30 cellular contexts compared by ENCODE assay signal in the genomic region with DNA sequence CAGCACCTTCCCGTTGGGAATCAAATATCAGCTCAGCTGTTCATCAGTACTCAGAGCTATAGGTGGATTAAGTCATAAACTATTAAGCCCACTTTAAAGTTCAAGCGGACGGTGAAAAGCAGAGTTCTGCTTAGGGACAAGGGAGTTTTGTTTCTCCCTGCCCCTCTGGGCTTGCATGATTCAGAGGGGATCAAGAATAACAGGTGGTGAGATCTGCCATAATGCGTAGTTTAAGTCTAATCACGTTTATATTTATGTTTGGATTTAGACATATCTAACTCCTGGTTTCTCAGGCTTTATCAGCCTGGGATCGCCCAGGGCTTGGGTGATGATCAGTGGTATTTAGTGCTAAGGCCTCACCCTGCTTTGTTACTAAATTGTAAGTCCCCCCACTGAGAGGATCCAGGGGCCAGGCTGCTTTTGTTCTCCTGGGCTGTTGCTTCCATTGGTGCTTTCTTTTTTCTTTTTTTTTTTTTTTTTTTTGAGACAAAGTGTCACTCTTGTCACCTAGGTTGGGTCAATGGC.
"Had no signal": no experiment of that assay in that cellular context is flagged by ENCODE, and none has a peak within 500 bp of the region (broad histone marks: within the 10 kb centered on the region; RNA-seq: fewer than 3 reads in every experiment).

No MANE protein-coding gene starts in this region.

- H3K36me3 ChIP-seq: ascending aorta, cardiac muscle cell had no signal

- H3K27ac ChIP-seq: ascending aorta, cardiac muscle cell, VCaP had no signal

- H3K4me1 ChIP-seq: ascending aorta had no signal

- H3K9me3 ChIP-seq: ascending aorta had no signal

- H3K27me3 ChIP-seq: ascending aorta, cardiac muscle cell had no signal

- H3K4me3 ChIP-seq: ascending aorta, cardiac muscle cell had no signal

- ATAC-seq: activated CD4-positive, alpha-beta T cell treated with anti-CD3 and anti-CD28 coated beads for 36 hours; activated CD4-positive, CD25-positive, alpha-beta regulatory T cell treated with anti-CD3 and anti-CD28 coated beads, Interleukin-2, amount 50 U/mL, for 24 hours; activated CD8-positive, alpha-beta memory T cell treated with anti-CD3 and anti-CD28 coated beads, Interleukin-2, amount 10 ng/mL, durations not matched to agents 7 days and 5 days; activated CD8-positive, alpha-beta T cell treated with anti-CD3 and anti-CD28 coated beads, Interleukin-2, amount 10 ng/mL, durations not matched to agents 7 days and 5 days; activated naive CD8-positive, alpha-beta T cell treated with anti-CD3 and anti-CD28 coated beads, Interleukin-2, amount 50 U/mL, for 24 hours; WTC11 had no signal

- DNase-seq: activated CD4-positive, alpha-beta memory T cell treated with anti-CD3 and anti-CD28 coated beads, Interleukin-2, amount 10 ng/mL, durations not matched to agents 7 days and 5 days; activated CD4-positive, alpha-beta T cell treated with anti-CD3 and anti-CD28 coated beads for 1 hour; activated CD4-positive, alpha-beta T cell treated with anti-CD3 and anti-CD28 coated beads for 36 hours; activated CD4-positive, alpha-beta T cell treated with anti-CD3 and anti-CD28 coated beads for 48 hours; activated CD4-positive, alpha-beta T cell treated with anti-CD3 and anti-CD28 coated beads, Interleukin-2, amount 10 ng/mL, durations not matched to agents 7 days and 5 days; activated CD4-positive, alpha-beta T cell treated with anti-CD3 and anti-CD28 coated beads, Interleukin-2, amount 50 U/mL, for 48 hours; activated CD4-positive, CD25-positive, alpha-beta regulatory T cell; activated CD8-positive, alpha-beta memory T cell treated with anti-CD3 and anti-CD28 coated beads for 24 hours; activated CD8-positive, alpha-beta memory T cell treated with anti-CD3 and anti-CD28 coated beads, Interleukin-2, amount 10 ng/mL, durations not matched to agents 7 days and 5 days; activated CD8-positive, alpha-beta memory T cell treated with anti-CD3 and anti-CD28 coated beads, Interleukin-2, amount 50 U/mL, for 48 hours; activated CD8-positive, alpha-beta T cell treated with anti-CD3 and anti-CD28 coated beads, Interleukin-2, amount 10 ng/mL, durations not matched to agents 7 days and 5 days; activated effector memory CD4-positive, alpha-beta T cell treated with Interleukin-2 at 50 U/mL for 16 hours; activated gamma-delta T cell; activated naive CD4-positive, alpha-beta T cell treated with anti-CD3 and anti-CD28 coated beads, Interleukin-2, amount 10 ng/mL, durations not matched to agents 7 days and 5 days; activated naive CD4-positive, alpha-beta T cell treated with Interleukin-2 at 50 U/mL for 16 hours; activated naive CD8-positive, alpha-beta T cell treated with anti-CD3 and anti-CD28 coated beads, Interleukin-2, amount 10 ng/mL, durations not matched to agents 7 days and 5 days; activated naive CD8-positive, alpha-beta T cell treated with anti-CD3 and anti-CD28 coated beads, Interleukin-2, amount 50 U/mL, for 24 hours; activated T-cell treated with anti-CD3 and anti-CD28 coated beads, Interleukin-2, amount 50 U/mL, for 24 hours; activated T-cell treated with anti-CD3 and anti-CD28 coated beads, Interleukin-2, amount 50 U/mL, for 48 hours; amygdala; anterior cingulate cortex; caudate nucleus; cerebellar nuclear complex; T-helper 2 cell; T-helper 9 cell had no signal
